9 cellular contexts compared by ENCODE assay signal in genomic region chr2:239227661-239228371, GRCh38.
DNase-seq lines count a peak whose midpoint lies in the region; FAIRE-seq and TF ChIP-seq lines count a peak whose summit lies in the region.
"Had no signal": no experiment of that assay in that cellular context is flagged by ENCODE, and none has a peak within 500 bp of the region (broad histone marks: within the 10 kb centered on the region; RNA-seq: fewer than 3 reads in every experiment).

No MANE protein-coding gene starts in this region.

- no peak for TF ChIP-seq CTCF in kidney (IDR thresholded peaks at IDR 0.05; ENCODE audit: borderline replicate concordance, extremely low read depth, insufficient read depth)

- H3K4me1 ChIP-seq in muscle layer of colon (ENCODE audit: insufficient read depth, low read length) (peaks cover 72% of the 10 kb centered on the region), kidney (ENCODE audit: control insufficient read depth in 1 of 2, insufficient read depth in 1 of 2, low read depth in 1 of 2, low read length in 2 of 2) (peaks cover 13 to 26% of the 10 kb centered on the region in 2 donors)

- no peaks in the 10 kb centered on the region for H3K9me3 ChIP-seq in muscle layer of colon (ENCODE audit: low read length)
- H3K9me3 ChIP-seq in kidney (ENCODE audit: control insufficient read depth in 1 of 2, low read length in 2 of 2): no peaks in the 10 kb centered on the region
- H3K9me3 ChIP-seq: body of pancreas had no signal

- H3K9ac ChIP-seq in muscle layer of colon (ENCODE audit: low read length) (no peak overlapping the region), kidney (ENCODE audit: low read length in 2 of 2) (no peak overlapping the region)

- H3K27me3 ChIP-seq in muscle layer of colon (ENCODE audit: control insufficient read depth in 1 of 2, insufficient read depth in 2 of 2, low read length in 2 of 2): no peaks in the 10 kb centered on the region
- H3K27me3 ChIP-seq: body of pancreas had no signal

- H3K4me3 ChIP-seq in muscle layer of colon (ENCODE audit: low read depth in 1 of 2, low read length in 2 of 2) (no peak overlapping the region), kidney (ENCODE audit: low read length in 2 of 2) (no peak overlapping the region)
- H3K4me3 ChIP-seq: body of pancreas had no signal

- intact Hi-C loops in kidney (cut with DNase I): no loop called here

- peak overlapping the region; percentile 78 for H3K27ac ChIP-seq in caudate nucleus (ENCODE audit: low read depth, low read length)
- H3K27ac ChIP-seq in muscle layer of colon (ENCODE audit: low read depth, low read length): peak overlapping the region; percentile 69
- no peak overlapping the region for H3K27ac ChIP-seq in kidney (ENCODE audit: low read depth in 2 of 2, low read length in 2 of 2)

- DNase-seq in AG20443 (ENCODE audit: low spot score) (peak; percentile 63), M059J (ENCODE audit: low read depth) (peak; percentile 8), caudate nucleus (lab: John Stamatoyannopoulos, UW) (peak in 3 of 61 donors; percentile 46 to 48 (median 48)), kidney (no peak), cortex of kidney (lab: John Stamatoyannopoulos, UW) (no peak)
- no peak for DNase-seq in central memory CD4-positive, alpha-beta T cell
- DNase-seq in activated naive CD4-positive, alpha-beta T cell (lab: John Stamatoyannopoulos, UW): no peak

- H3K36me3 ChIP-seq in muscle layer of colon (ENCODE audit: insufficient read depth, low read length) (no peaks in the 10 kb centered on the region), kidney (ENCODE audit: control insufficient read depth in 1 of 2, insufficient read depth in 2 of 2, low read length in 2 of 2) (no peaks in the 10 kb centered on the region)

- no peak for FAIRE-seq in kidney (lab: Jason Lieb, UNC)

Comparison
In these comparisons a context has a peak if more than half of its experiments do, and no peak if none do; other contexts are left out.
1. DNase-seq: peak in AG20443 (single experiment) and M059J (single experiment); none in central memory CD4-positive, alpha-beta T cell (single experiment), kidney (single experiment), cortex of kidney (single experiment) and activated naive CD4-positive, alpha-beta T cell (0 of 4).
2. H3K27ac ChIP-seq: peak in caudate nucleus (single experiment) and muscle layer of colon (single experiment); none in kidney (0 of 2).